ENCODE assay signal across 9 cellular contexts in genomic region chr2:144514731-144515424, GRCh38. TPM values are rescaled to one million over a fixed set of nuclear protein-coding genes. Genes with fewer than 3 reads are reported as not detected.
DNase-seq lines count a peak whose midpoint lies in the region; ATAC-seq, FAIRE-seq and TF ChIP-seq lines count a peak whose summit lies in the region.
"Had no signal": no experiment of that assay in that cellular context is flagged by ENCODE, and none has a peak within 500 bp of the region (broad histone marks: within the 10 kb centered on the region; RNA-seq: fewer than 3 reads in every experiment).

No MANE protein-coding gene starts in this region.

- peaks cover 19% of the 10 kb centered on the region; the same call in 1 of the 2 replicates for H4K20me1 ChIP-seq in IMR-90 (ENCODE audit: insufficient read depth, low read length)
- no peaks in the 10 kb centered on the region for H4K20me1 ChIP-seq in HepG2 (ENCODE audit: insufficient read depth, low read length)

- H3K79me2 ChIP-seq in HepG2 (ENCODE audit: insufficient read depth, low read length): no peaks in the 10 kb centered on the region

- peak overlapping the region; percentile 77 for H3K14ac ChIP-seq in IMR-90 (replicated peaks; ENCODE audit: low read depth, low read length)

- H2BK20ac ChIP-seq in IMR-90 (ENCODE audit: low read depth, low read length): no peak overlapping the region; the same call in 1 of the 2 replicates

- H2BK120ac ChIP-seq in IMR-90 (ENCODE audit: low read depth, low read length): peak overlapping the region; percentile 74

- no peak for TF ChIP-seq RAD21 in IMR-90 (IDR thresholded peaks at IDR 0.05; ENCODE audit: low read length)
- no peak for TF ChIP-seq RAD21 in HepG2 (CRISPR knock-in tag; IDR thresholded peaks at IDR 0.05)

- peak overlapping the region; percentile 32; the same call in 1 of the 2 replicates for H3K18ac ChIP-seq in IMR-90 (ENCODE audit: low read depth, low read length)

- TF ChIP-seq POLR2A in IMR-90 (IDR thresholded peaks at IDR 0.05; ENCODE audit: low read depth, low read length) (peak; percentile 40; the same call in 1 of the 2 replicates), HepG2 (IDR thresholded peaks at IDR 0.05; ENCODE audit: insufficient read depth in 1 of 2, low read depth in 2 of 2, low read length in 2 of 2) (no peak), stomach (IDR thresholded peaks at IDR 0.05) (no peak)

- no peak for DNase-seq in IMR-90
- no peak for DNase-seq in ascending aorta (ENCODE audit: low spot score in 2 of 2)
- no peak for DNase-seq in HepG2 (ENCODE audit: low spot score)
- no peak for DNase-seq in stomach
- DNase-seq in NCI-H2107 treated with DMSO at 0.1 percent for 48 hours (lab: John Stamatoyannopoulos, UW; ENCODE audit: unreplicated experiment): no peak
- DNase-seq in NCI-H524 (lab: John Stamatoyannopoulos, UW): no peak

- TF ChIP-seq CTCF in IMR-90 (conservative IDR thresholded peaks at IDR 0.05; ENCODE audit: low read depth, low read length) (no peak), ascending aorta (IDR thresholded peaks at IDR 0.05) (no peak), HepG2 (CRISPR knock-in tag; IDR thresholded peaks at IDR 0.05) (no peak), stomach (IDR thresholded peaks at IDR 0.05) (no peak)

- CTCF ChIA-PET in IMR-90 (lab: Yijun Ruan, JAX): interaction anchor here (1.3 kb wide), 1 partner anchor 10 kb away, joined by 6 read pairs; no protein-coding TSS in a partner anchor
- CTCF ChIA-PET in HepG2 (lab: Yijun Ruan, JAX; ENCODE audit: low intra/inter-chr PET ratio, low total read pairs): no interaction called here

- H3K9ac ChIP-seq in IMR-90 (ENCODE audit: low read depth, low read length) (peak overlapping the region; percentile 90), HepG2 (ENCODE audit: insufficient read depth, low read depth, low read length) (no peak overlapping the region)

- H3K27ac ChIP-seq in IMR-90 (ENCODE audit: insufficient read depth, low read length) (peak overlapping the region; percentile 66), ascending aorta (peak overlapping the region; percentile 99 to 100), HepG2 (ENCODE audit: extremely low read length, insufficient read depth, low read length) (no peak overlapping the region), stomach (peak overlapping the region; percentile 83 to 97 (median 91))

- 0 out of 2 replicates have a peak overlapping the region, but pooled peaks have one; percentile 23 for H3K56ac ChIP-seq in IMR-90 (ENCODE audit: extremely low read depth, insufficient read depth, low read length)

- TSS peak; percentile 14 for BruUV-seq in IMR-90 (replicated peaks; lab: Mats Ljungman, UMichigan)
- no TSS peak for BruUV-seq in HepG2 (replicated peaks; lab: Mats Ljungman, UMichigan)

- H2AK9ac ChIP-seq in IMR-90 (replicated peaks; ENCODE audit: low read depth, low read length, poor library complexity): no peak overlapping the region

- dilution Hi-C loops in IMR-90 (cut with HindIII; ENCODE audit: low sequenced_read_pairs, unreplicated experiment): no loop called here

- POLR2A ChIA-PET in IMR-90 (lab: Charles Lee; ENCODE audit: unreplicated experiment) (interaction anchor here (0.6 to 0.8 kb wide), 2 partner anchors 102 to 616 kb away, joined by 3 to 5 read pairs; no protein-coding TSS in a partner anchor), HepG2 (lab: Yijun Ruan, JAX) (no interaction called here)

- H3K4me3 ChIP-seq in IMR-90 (ENCODE audit: insufficient read depth, low read depth, low read length) (peak overlapping the region; percentile 99), ascending aorta (peak overlapping the region; percentile 85 to 89), HepG2 (replicated peaks in 1 of 3; ENCODE audit: insufficient read depth in 1 of 3, low read depth in 2 of 3, low read length in 3 of 3) (no peak overlapping the region), stomach (peak overlapping the region; percentile 60 to 70 (median 67))

- peak overlapping the region; percentile 3 to 57; a peak in 3 of 4 replicates for H4K8ac ChIP-seq in IMR-90 (ENCODE audit: low read depth in 2 of 2, low read length in 2 of 2)

- in situ Hi-C loops in IMR-90 (cut with MboI; ENCODE audit: low sequenced_read_pairs): loop anchor here (10.0 to 25.0 kb wide), 3 partner anchors 180 to 1797 kb away; a partner anchor contains a TSS
- in situ Hi-C loops in HepG2 (cut with HindIII; ENCODE audit: extremely low pct_ligation_motif_present, low pct_unique_long_range_greater_than_20kb): no loop called here

- peak overlapping the region; percentile 64 for H3K23ac ChIP-seq in IMR-90 (ENCODE audit: low read depth, low read length)

- H3K9me3 ChIP-seq in IMR-90 (ENCODE audit: control insufficient read depth, insufficient read depth, low read length) (no peaks in the 10 kb centered on the region), ascending aorta (no peaks in the 10 kb centered on the region), HepG2 (ENCODE audit: low read length) (no peaks in the 10 kb centered on the region), stomach (no peaks in the 10 kb centered on the region)

- H3K36me3 ChIP-seq in IMR-90 (ENCODE audit: control insufficient read depth, insufficient read depth, low read length) (no peaks in the 10 kb centered on the region; the same call in 1 of the 2 replicates), ascending aorta (no peaks in the 10 kb centered on the region), HepG2 (replicated peaks in 1 of 2; ENCODE audit: control insufficient read depth in 1 of 2, insufficient read depth in 2 of 2, low read length in 2 of 2) (no peaks in the 10 kb centered on the region), stomach (no peaks in the 10 kb centered on the region)

- TF ChIP-seq EP300 in HepG2 (IDR thresholded peaks at IDR 0.05; ENCODE audit: low read depth in 2 of 2, low read length in 2 of 2) (no peak), HepG2 (CRISPR knock-in tag; IDR thresholded peaks at IDR 0.05; ENCODE audit: borderline replicate concordance) (no peak), stomach (IDR thresholded peaks at IDR 0.05) (no peak)

- H3K4me1 ChIP-seq in IMR-90 (ENCODE audit: control insufficient read depth, insufficient read depth, low read length) (peaks cover 13% of the 10 kb centered on the region), ascending aorta (peaks cover 0 to 18% of the 10 kb centered on the region in 2 donors), HepG2 (ENCODE audit: insufficient read depth, low read length) (0 out of 2 replicates have a peak, but pooled peaks cover 5% of the 10 kb centered on the region), stomach (peaks cover 14 to 67% (median 29%) of the 10 kb centered on the region in 4 donors)

- H4K91ac ChIP-seq in IMR-90 (ENCODE audit: insufficient read depth, low read depth, low read length): peak overlapping the region; percentile 63

- H2AFZ ChIP-seq in IMR-90 (replicated peaks; ENCODE audit: low read length, poor library complexity) (no peak overlapping the region), HepG2 (ENCODE audit: low read length) (no peak overlapping the region)

- H2BK15ac ChIP-seq in IMR-90 (ENCODE audit: low read depth, low read length): peak overlapping the region; percentile 9; the same call in 1 of the 3 replicates

- H3K4me2 ChIP-seq in IMR-90 (ENCODE audit: low read depth, low read length) (peak overlapping the region; percentile 91), HepG2 (ENCODE audit: low read depth, low read length) (no peak overlapping the region)

- ATAC-seq in IMR-90 (ENCODE audit: low read depth) (no peak), HepG2 (no peak), GM18520 (IDR thresholded peaks at IDR 0.05; ENCODE audit: unreplicated experiment) (no peak), HG02642 (IDR thresholded peaks at IDR 0.05; ENCODE audit: poor library complexity, unreplicated experiment) (no peak)

- H3K79me1 ChIP-seq in IMR-90 (ENCODE audit: low read depth in 1 of 2, low read length in 2 of 2): peaks cover 16 to 50% of the 10 kb centered on the region in 2 experiments; a peak in 3 of 4 replicates

- intact Hi-C loops in IMR-90 (cut with micrococcal nuclease) (loop anchor here (2.0 to 10.0 kb wide), 14 partner anchors 113 to 1797 kb away; no protein-coding TSS in a partner anchor), ascending aorta (cut with DNase I) (loop anchor here (5.0 kb wide), 2 partner anchors 128 to 492 kb away; no protein-coding TSS in a partner anchor), HepG2 (cut with micrococcal nuclease; ENCODE audit: unreplicated experiment) (no loop called here), stomach (cut with DNase I; ENCODE audit: low total_unique reads) (no loop called here)

- H2AK5ac ChIP-seq in IMR-90 (ENCODE audit: low read depth, low read length): peak overlapping the region; percentile 10; the same call in 1 of the 2 replicates

- no peaks in the 10 kb centered on the region for H3K9me1 ChIP-seq in IMR-90 (ENCODE audit: insufficient read depth, low read length)

- no peak for FAIRE-seq in HepG2 (lab: Jason Lieb, UNC)
- FAIRE-seq: endometrium had no signal

- H3K27me3 ChIP-seq in IMR-90 (ENCODE audit: control insufficient read depth, insufficient read depth, low read length): no peaks in the 10 kb centered on the region
- H3K27me3 ChIP-seq in ascending aorta: no peaks in the 10 kb centered on the region
- H3K27me3 ChIP-seq in HepG2 (ENCODE audit: control insufficient read depth in 1 of 2, insufficient read depth in 2 of 2, low read length in 2 of 2): peaks cover 4 to 93% of the 10 kb centered on the region in 2 experiments; a peak in 4 of 5 replicates
- H3K27me3 ChIP-seq in stomach: peaks cover 4 to 98% (median 52%) of the 10 kb centered on the region in 3 donors

- peak overlapping the region; percentile 78 for H3K4ac ChIP-seq in IMR-90 (ENCODE audit: low read depth, low read length)

- WGBS in IMR-90 (ENCODE audit: extremely low coverage in 2 of 2, insufficient read length in 1 of 2), 2 experiments: no CpG with 5 or more reads among the region's 7 CpGs
- WGBS in HepG2 (ENCODE audit: low lambda C conversion rate): 45% methylated on average over 7 of the region's 7 CpGs
- 18 to 29% (median 21%) methylated on average over 7 of the region's 7 CpGs for WGBS in stomach, 5 donors

- no peak overlapping the region for H2BK5ac ChIP-seq in IMR-90 (ENCODE audit: low read depth, low read length, poor library complexity, severe bottlenecking)

- H4K5ac ChIP-seq in IMR-90 (ENCODE audit: low read depth, low read length): peak overlapping the region; percentile 26; the same call in 1 of the 2 replicates

RNA-seq across cellular contexts. Expression of gene ZEB2, which starts 5.0 kb away (rescaled TPM):
- total RNA-seq in IMR-90 (2012; rRNA removed): 50.9 and 52.5 TPM in 2 replicates
- polyA plus RNA-seq in IMR-90 (2012; rRNA removed): 22.4 and 23.8 TPM in 2 replicates
- polyA plus RNA-seq in IMR-90 (2012; cell fraction: cytosol; rRNA removed): 9.9 and 12.5 TPM in 2 replicates
- polyA plus RNA-seq in IMR-90 (2012; cell fraction: nucleus; rRNA removed; ENCODE audit: low replicate concordance): 12.0 and 32.4 TPM in 2 replicates
- total RNA-seq in ascending aorta: 74.6 TPM
- total RNA-seq in HepG2 (2016; rRNA removed; fragmentation: Illumina TruSeq; extraction: Trizol): not detected in 2 replicates
- 0.09 TPM in 1 of 2 replicates, not detected in the other for total RNA-seq in HepG2 (2016; cell fraction: cytosol; rRNA removed; fragmentation: Illumina TruSeq; extraction: Trizol; ENCODE audit: low read depth)
- total RNA-seq in HepG2 (2016; cell fraction: insoluble cytoplasmic fraction; rRNA removed; fragmentation: Illumina TruSeq; extraction: Trizol): 0.04 TPM in 1 of 2 replicates, not detected in the other
- total RNA-seq in HepG2 (2016; cell fraction: membrane; rRNA removed; fragmentation: Illumina TruSeq; extraction: Trizol): not detected in 2 replicates
- total RNA-seq in HepG2 (2016; cell fraction: nucleus; rRNA removed; fragmentation: Illumina TruSeq; extraction: Trizol): 0.09 TPM in 1 of 2 replicates, not detected in the other
- 0.07 and 0.10 TPM in 2 replicates for polyA plus RNA-seq in HepG2 (2011; rRNA removed)
- 0.03 and 0.05 TPM in 2 replicates for polyA plus RNA-seq in HepG2 (2011; cell fraction: cytosol; rRNA removed)
- 0.10 and 0.16 TPM in 2 replicates for polyA plus RNA-seq in HepG2 (2011; cell fraction: nucleus; rRNA removed)
- polyA plus RNA-seq in HepG2 (2012): 0.11 TPM in 1 of 2 replicates, not detected in the other
- not detected in 2 replicates for polyA plus RNA-seq in HepG2 (2016; cell fraction: cytosol; fragmentation: Illumina TruSeq; extraction: Trizol; ENCODE audit: low read depth)
- 0.07 and 0.12 TPM in 2 replicates for polyA plus RNA-seq in HepG2 (2016; cell fraction: insoluble cytoplasmic fraction; fragmentation: Illumina TruSeq; extraction: Trizol; ENCODE audit: low read depth)
- not detected in 2 replicates for polyA plus RNA-seq in HepG2 (2016; cell fraction: membrane; fragmentation: Illumina TruSeq; extraction: Trizol; ENCODE audit: low read depth)
- not detected in 2 replicates for polyA plus RNA-seq in HepG2 (2016; cell fraction: nucleus; fragmentation: Illumina TruSeq; extraction: Trizol; ENCODE audit: insufficient read depth, low read depth)
- 0.84 and 11.3 TPM in 2 replicates for polyA minus RNA-seq in HepG2 (2011; rRNA and poly(A)+ RNA removed; ENCODE audit: low replicate concordance)
- not detected in 2 replicates for polyA minus RNA-seq in HepG2 (2011; cell fraction: cytosol; rRNA and poly(A)+ RNA removed)
- 0.13 and 0.62 TPM in 2 replicates for polyA minus RNA-seq in HepG2 (2011; cell fraction: nucleus; rRNA and poly(A)+ RNA removed)
- 100 to 1,000 TPM in 1 of 5 donors, 10 to 100 TPM in 4; 13.0 to 161 (median 53.6) TPM for total RNA-seq in stomach
- 10 to 100 TPM; 10.7 to 48.0 (median 38.3) TPM for polyA plus RNA-seq in stomach

Comparison
In these comparisons a context has a peak if more than half of its experiments do, and no peak if none do; other contexts are left out.
1. H3K4me3 ChIP-seq: peak in IMR-90 (single experiment), ascending aorta (2 of 2) and stomach (4 of 4); none in HepG2 (0 of 3).
2. RNA of gene ZEB2, which starts 5.0 kb away (total RNA-seq): 74.6 TPM in ascending aorta (single experiment), 13.0 to 161 TPM in stomach and 50.9 to 52.5 TPM in IMR-90; 0.04 to 0.09 TPM in HepG2; every median in the first group is over 10 times any median in the second.
3. intact Hi-C loops: an anchor here in IMR-90 (2.0 to 10.0 kb wide) and ascending aorta (5.0 kb wide); none called in HepG2 and stomach.